Comparison of ENCODE assay signal across 9 cellular contexts in the genomic region with DNA sequence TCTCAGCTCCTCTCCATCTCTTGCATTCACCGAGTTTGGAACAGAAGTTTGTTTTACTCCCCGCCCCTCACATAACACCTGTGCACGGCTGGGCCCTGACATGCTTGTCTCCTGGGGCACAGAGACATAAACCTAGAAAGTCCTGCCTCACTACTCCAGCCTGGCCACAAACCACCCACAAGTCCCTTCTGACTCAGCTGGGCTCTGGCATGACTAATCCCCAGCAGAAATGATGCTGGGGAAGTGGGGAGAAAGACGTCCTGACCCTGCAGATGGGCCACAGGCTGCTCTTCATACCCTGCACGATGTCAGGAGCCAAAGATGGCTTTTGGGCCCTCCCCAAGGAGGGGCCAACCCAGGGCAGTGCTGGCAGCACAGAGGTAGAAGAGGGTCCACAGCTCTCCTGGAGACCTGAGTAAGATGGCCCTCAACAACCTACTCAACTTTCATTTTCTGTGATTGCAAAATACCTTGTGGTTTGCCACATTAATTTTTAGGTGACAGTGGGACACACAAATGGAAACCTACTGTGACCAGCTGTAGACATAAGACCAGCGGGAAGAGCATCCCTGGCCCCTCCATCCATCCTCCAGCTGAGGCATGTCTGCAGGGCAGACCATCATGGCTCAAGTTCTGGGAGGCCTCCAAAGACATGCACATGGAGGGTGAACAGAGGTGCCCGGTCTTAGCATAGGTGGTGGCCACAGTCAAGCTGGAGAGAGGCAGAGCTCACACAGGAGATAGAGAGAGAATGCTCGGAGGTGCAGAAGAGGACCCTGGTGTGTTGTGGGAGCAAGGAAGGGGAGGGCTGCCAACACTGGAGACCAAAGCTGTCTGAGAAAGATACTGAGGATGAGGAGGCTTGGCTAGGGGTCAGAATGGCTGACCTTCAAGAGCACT. TPM values are rescaled to one million over a fixed set of nuclear protein-coding genes. Genes with fewer than 3 reads are reported as not detected.
DNase-seq lines count a peak whose midpoint lies in the region; TF ChIP-seq lines count a peak whose summit lies in the region.
"Had no signal": no experiment of that assay in that cellular context is flagged by ENCODE, and none has a peak within 500 bp of the region (broad histone marks: within the 10 kb centered on the region; RNA-seq: fewer than 3 reads in every experiment).

No MANE protein-coding gene starts in this region.

- H3F3A ChIP-seq in GM23248 (ENCODE audit: insufficient read depth), result peaks cover 15% of the 10 kb centered on the region; the same call in 1 of the 2 replicates

- H2AFZ ChIP-seq in GM23248, result no peak overlapping the region

- H3K36me3 ChIP-seq in GM23248 (ENCODE audit: low read depth), result no peaks in the 10 kb centered on the region
- H3K36me3 ChIP-seq in KOPT-K1 (ENCODE audit: insufficient read depth, low read length), result peaks cover 62% of the 10 kb centered on the region
- H3K36me3 ChIP-seq in HAP-1 (replicated peaks), result no peaks in the 10 kb centered on the region; the same call in 1 of the 2 replicates

- no peak overlapping the region for H3K4me2 ChIP-seq in GM23248 (ENCODE audit: unreplicated experiment)

- H3K27ac ChIP-seq in GM23248, result no peak overlapping the region
- peak overlapping the region; percentile 20 for H3K27ac ChIP-seq in KOPT-K1 (ENCODE audit: low read depth, low read length, poor library complexity, severe bottlenecking)
- H3K27ac ChIP-seq: SK-N-MC had no signal

- in situ Hi-C loops in GM23248 (cut with MboI), result no loop called here
- in situ Hi-C loops in HAP-1 (cut with MboI; ENCODE audit: low sequenced_read_pairs), result no loop called here

- H3K9me2 ChIP-seq in GM23248 (ENCODE audit: insufficient read depth), result no peaks in the 10 kb centered on the region

- H3K27me3 ChIP-seq in GM23248 (replicated peaks; ENCODE audit: insufficient read depth) (no peaks in the 10 kb centered on the region), HAP-1 (ENCODE audit: low read depth) (no peaks in the 10 kb centered on the region)

- H4K20me1 ChIP-seq in GM23248 (ENCODE audit: insufficient read depth), result no peaks in the 10 kb centered on the region; the same call in 1 of the 2 replicates

- H3K9me3 ChIP-seq in GM23248 (ENCODE audit: low read depth) (no peaks in the 10 kb centered on the region), KOPT-K1 (ENCODE audit: insufficient read depth, low read length, poor library complexity, severe bottlenecking) (no peaks in the 10 kb centered on the region), HAP-1 (no peaks in the 10 kb centered on the region)

- WGBS in GM23248 (ENCODE audit: low coverage in 1 of 2, low lambda C conversion rate in 2 of 2, missing lambda C conversion rate in 2 of 2), 2 experiments, result 37 to 42% methylated on average over 8 of the region's 8 CpGs

- no peaks in the 10 kb centered on the region for H3K79me2 ChIP-seq in GM23248 (ENCODE audit: insufficient read depth)

- TF ChIP-seq CTCF in fibroblast of mammary gland (conservative IDR thresholded peaks at IDR 0.05; ENCODE audit: control insufficient read depth, insufficient read depth, low read depth, low read length), result no peak

- H3K4me1 ChIP-seq in GM23248 (ENCODE audit: insufficient read depth) (peaks cover 13% of the 10 kb centered on the region; the same call in 1 of the 2 replicates), HAP-1 (no peaks in the 10 kb centered on the region; the same call in 1 of the 2 replicates)

- no peak overlapping the region for H3K4me3 ChIP-seq in GM23248
- no peak overlapping the region for H3K4me3 ChIP-seq in fibroblast of mammary gland (ENCODE audit: control insufficient read depth, low read depth, low read length)
- no peak overlapping the region for H3K4me3 ChIP-seq in HAP-1
- H3K4me3 ChIP-seq: SK-N-MC had no signal

- H3K9ac ChIP-seq in GM23248, result no peak overlapping the region

- DNase-seq in GM03348 (ENCODE audit: low spot score) (peak; percentile 84), GM23248 (peak; percentile 90), fibroblast of mammary gland (ENCODE audit: low read depth) (peak; percentile 86), HUDEP-2 (lab: John Stamatoyannopoulos, UW; ENCODE audit: unreplicated experiment in 76 of 76) (no peak), HAP-1 (ENCODE audit: low spot score in 2 of 2) (no peak)
- peak; percentile 77 to 85 for DNase-seq in activated CD4-positive, alpha-beta T cell treated with anti-CD3 and anti-CD28 coated beads, Interleukin-2, amount 50 U/mL, for 48 hours
- peak; percentile 33 to 34 for DNase-seq in stimulated activated CD8-positive, alpha-beta memory T cell treated with anti-CD3 and anti-CD28 coated beads, Interleukin-4, amount 100 ng/mL, for 1 hour (ENCODE audit: low read depth in 2 of 2, low spot score in 1 of 2)

RNA-seq across cellular contexts. Expression of a gene that starts 40.0 kb away (rescaled TPM):
- total RNA-seq in GM23248 (2014; rRNA removed; shearing (Covaris generic)), result 7.1 and 18.4 TPM in 2 replicates
- polyA plus RNA-seq in GM23248 (2016; fragmentation: Nextera tagmentation; extraction: Ambion mirVana), result 2.5 TPM in 2 replicates

Comparison
In these comparisons a context has a peak if more than half of its experiments do, and no peak if none do; other contexts are left out.
1. DNase-seq: peak in GM03348 (single experiment), GM23248 (single experiment), activated CD4-positive, alpha-beta T cell treated with anti-CD3 and anti-CD28 coated beads, Interleukin-2, amount 50 U/mL, for 48 hours (2 of 2), fibroblast of mammary gland (single experiment) and stimulated activated CD8-positive, alpha-beta memory T cell treated with anti-CD3 and anti-CD28 coated beads, Interleukin-4, amount 100 ng/mL, for 1 hour (2 of 2); none in HUDEP-2 (0 of 76) and HAP-1 (0 of 2).